Comparison of ENCODE assay signal across 20 cellular contexts in the genomic region with DNA sequence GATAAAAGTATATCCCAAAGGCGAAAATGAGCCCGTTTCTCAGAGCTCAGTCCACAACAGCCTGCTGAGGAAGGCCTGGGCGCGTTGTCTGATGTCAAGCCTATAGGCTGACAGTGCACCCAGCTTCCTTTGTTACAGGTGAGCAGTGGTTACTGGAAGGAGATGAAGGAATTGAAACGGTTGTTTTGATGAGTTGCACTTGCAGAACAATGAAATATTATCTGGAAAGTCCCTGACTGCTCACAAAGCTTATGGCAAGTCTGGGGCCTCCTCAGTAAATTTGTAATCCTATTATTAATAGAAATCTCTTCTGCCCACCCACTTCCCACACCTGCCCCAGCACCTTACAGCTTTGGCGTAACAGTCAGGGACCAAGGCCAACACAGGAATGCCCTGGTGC.
DNase-seq lines count a peak whose midpoint lies in the region; ATAC-seq and TF ChIP-seq lines count a peak whose summit lies in the region.
"Had no signal": no experiment of that assay in that cellular context is flagged by ENCODE, and none has a peak within 500 bp of the region (broad histone marks: within the 10 kb centered on the region; RNA-seq: fewer than 3 reads in every experiment).

No MANE protein-coding gene starts in this region.

- H3K36me3 ChIP-seq in mammary epithelial cell (ENCODE audit: insufficient read depth, low read length) = no peaks in the 10 kb centered on the region
- H3K36me3 ChIP-seq: BLaER1, MG63 had no signal

- in situ Hi-C loops in mammary epithelial cell (cut with MboI; ENCODE audit: low sequenced_read_pairs in 2 of 2) = no loop called here

- BruUV-seq in mammary epithelial cell (replicated peaks; lab: Mats Ljungman, UMichigan) (no TSS peak), MCF 10A (replicated peaks; lab: Mats Ljungman, UMichigan) (no TSS peak)

- dilution Hi-C loops in mammary epithelial cell (cut with HindIII; ENCODE audit: low sequenced_read_pairs) = no loop called here

- no peak overlapping the region for H3K27ac ChIP-seq in mammary epithelial cell (ENCODE audit: insufficient read depth, low read depth, low read length)
- H3K27ac ChIP-seq: BLaER1, RWPE1 had no signal

- no peak overlapping the region for H3K4me2 ChIP-seq in mammary epithelial cell (ENCODE audit: insufficient read depth, low read depth, low read length)
- H3K4me2 ChIP-seq: BLaER1 had no signal

- H3K4me3 Mint-ChIP-seq in MCF 10A (ENCODE audit: unreplicated experiment) (no peak overlapping the region), HFFc6 (no peak overlapping the region), type B pancreatic cell (no peak overlapping the region)
- no peak overlapping the region for H3K4me3 Mint-ChIP-seq in activated T-helper 17 cell treated with anti-CD3 and anti-CD28 coated beads, Interleukin-2, amount 50 U/mL, for 72 hours
- no peak overlapping the region for H3K4me3 Mint-ChIP-seq in naive thymus-derived CD8-positive, alpha-beta T cell
- H3K4me3 Mint-ChIP-seq: CD4-positive, CD25-positive, alpha-beta regulatory T cell; T-cell had no signal

- no peaks in the 10 kb centered on the region for H3K9me3 ChIP-seq in mammary epithelial cell (replicated peaks; ENCODE audit: insufficient read depth, low read length)
- H3K9me3 ChIP-seq: BLaER1 had no signal

- no peaks in the 10 kb centered on the region for H4K20me1 ChIP-seq in mammary epithelial cell (ENCODE audit: insufficient read depth, low read length)
- H4K20me1 ChIP-seq: BLaER1 had no signal

- H3K4me1 Mint-ChIP-seq in MCF 10A (ENCODE audit: insufficient read depth, unreplicated experiment) = peaks cover 19% of the 10 kb centered on the region
- peaks cover 32% of the 10 kb centered on the region for H3K4me1 Mint-ChIP-seq in HFFc6 (ENCODE audit: low read depth)
- no peaks in the 10 kb centered on the region for H3K4me1 Mint-ChIP-seq in activated T-helper 17 cell treated with anti-CD3 and anti-CD28 coated beads, Interleukin-2, amount 50 U/mL, for 72 hours
- no peaks in the 10 kb centered on the region for H3K4me1 Mint-ChIP-seq in naive thymus-derived CD8-positive, alpha-beta T cell
- peaks cover 11% of the 10 kb centered on the region for H3K4me1 Mint-ChIP-seq in type B pancreatic cell (ENCODE audit: unreplicated experiment)
- H3K4me1 Mint-ChIP-seq: CD4-positive, CD25-positive, alpha-beta regulatory T cell; T-cell had no signal

- DNase-seq in mammary epithelial cell (peak; percentile 50), MCF 10A (ENCODE audit: unreplicated experiment) (no peak), HFFc6 (no peak), type B pancreatic cell (ENCODE audit: extremely low spot score, unreplicated experiment) (no peak)
- DNase-seq in naive thymus-derived CD8-positive, alpha-beta T cell = no peak
- DNase-seq: CD4-positive, CD25-positive, alpha-beta regulatory T cell; DMS153; DND-41; H7; MG63; NCI-H2029; NCI-H446 treated with DMSO at 0.1 percent for 48 hours; NCI-H526; SHP77; T-cell had no signal

- no peaks in the 10 kb centered on the region for H3K79me2 ChIP-seq in mammary epithelial cell (ENCODE audit: insufficient read depth, low read length)

- H3K9me3 Mint-ChIP-seq in MCF 10A (ENCODE audit: unreplicated experiment) = no peaks in the 10 kb centered on the region
- H3K9me3 Mint-ChIP-seq in HFFc6 = no peaks in the 10 kb centered on the region
- no peaks in the 10 kb centered on the region for H3K9me3 Mint-ChIP-seq in activated T-helper 17 cell treated with anti-CD3 and anti-CD28 coated beads, Interleukin-2, amount 50 U/mL, for 72 hours
- peaks cover 0 to 2% (median 0%) of the 10 kb centered on the region in 9 donors for H3K9me3 Mint-ChIP-seq in naive thymus-derived CD8-positive, alpha-beta T cell
- no peaks in the 10 kb centered on the region for H3K9me3 Mint-ChIP-seq in type B pancreatic cell
- H3K9me3 Mint-ChIP-seq: CD4-positive, CD25-positive, alpha-beta regulatory T cell; T-cell had no signal

- POLR2A ChIA-PET in MCF 10A (lab: Yijun Ruan, JAX) = interaction anchor here (1.2 kb wide), 1 partner anchor 11 kb away, joined by 3 read pairs; no protein-coding TSS in a partner anchor
- POLR2A ChIA-PET in naive thymus-derived CD8-positive, alpha-beta T cell (lab: Charles Lee) = no interaction called here

- H3K36me3 Mint-ChIP-seq in MCF 10A (ENCODE audit: insufficient read depth, unreplicated experiment) (no peaks in the 10 kb centered on the region), HFFc6 (ENCODE audit: low read depth) (peaks cover 12% of the 10 kb centered on the region), type B pancreatic cell (no peaks in the 10 kb centered on the region)
- H3K36me3 Mint-ChIP-seq in activated T-helper 17 cell treated with anti-CD3 and anti-CD28 coated beads, Interleukin-2, amount 50 U/mL, for 72 hours (ENCODE audit: low read depth) = no peaks in the 10 kb centered on the region
- no peaks in the 10 kb centered on the region for H3K36me3 Mint-ChIP-seq in naive thymus-derived CD8-positive, alpha-beta T cell
- H3K36me3 Mint-ChIP-seq: CD4-positive, CD25-positive, alpha-beta regulatory T cell; T-cell had no signal

- H3K27ac Mint-ChIP-seq in MCF 10A (ENCODE audit: low read depth, unreplicated experiment) (no peak overlapping the region), HFFc6 (peak overlapping the region; percentile 32; the same call in 1 of the 2 replicates), type B pancreatic cell (no peak overlapping the region)
- H3K27ac Mint-ChIP-seq in activated T-helper 17 cell treated with anti-CD3 and anti-CD28 coated beads, Interleukin-2, amount 50 U/mL, for 72 hours = no peak overlapping the region
- H3K27ac Mint-ChIP-seq in naive thymus-derived CD8-positive, alpha-beta T cell = no peak overlapping the region
- H3K27ac Mint-ChIP-seq: T-cell had no signal

- 46% methylated on average over 6 of the region's 6 CpGs for WGBS in mammary epithelial cell (ENCODE audit: low coverage, missing lambda C conversion rate)

- H3K9ac ChIP-seq in mammary epithelial cell (ENCODE audit: insufficient read depth, low read length) = no peak overlapping the region
- H3K9ac ChIP-seq: BLaER1 had no signal

- ATAC-seq in activated T-helper 17 cell treated with anti-CD3 and anti-CD28 coated beads, Interleukin-2, amount 50 U/mL, for 72 hours (replicated peaks) = peak; percentile 11
- ATAC-seq in HG02571 (IDR thresholded peaks at IDR 0.05; ENCODE audit: unreplicated experiment) = no peak
- ATAC-seq in GM19324 (IDR thresholded peaks at IDR 0.05; ENCODE audit: low FRiP score, unreplicated experiment) = no peak
- ATAC-seq in naive thymus-derived CD8-positive, alpha-beta T cell = no peak
- ATAC-seq: T-cell had no signal

- intact Hi-C loops in mammary epithelial cell (cut with micrococcal nuclease) = no loop called here
- intact Hi-C loops in MCF 10A (cut with micrococcal nuclease) = no loop called here

- no peaks in the 10 kb centered on the region for H3K27me3 Mint-ChIP-seq in MCF 10A (ENCODE audit: insufficient read depth, unreplicated experiment)
- no peaks in the 10 kb centered on the region; the same call in 1 of the 2 replicates for H3K27me3 Mint-ChIP-seq in HFFc6 (ENCODE audit: insufficient read depth)
- peaks cover 6% of the 10 kb centered on the region for H3K27me3 Mint-ChIP-seq in activated T-helper 17 cell treated with anti-CD3 and anti-CD28 coated beads, Interleukin-2, amount 50 U/mL, for 72 hours
- peaks cover 0 to 13% (median 4%) of the 10 kb centered on the region in 5 donors for H3K27me3 Mint-ChIP-seq in naive thymus-derived CD8-positive, alpha-beta T cell
- H3K27me3 Mint-ChIP-seq in type B pancreatic cell = no peaks in the 10 kb centered on the region

- H3K27me3 ChIP-seq in mammary epithelial cell (ENCODE audit: insufficient read depth, low read length) = no peaks in the 10 kb centered on the region
- H3K27me3 ChIP-seq: BLaER1 had no signal

- peak overlapping the region; percentile 73 for H2AFZ ChIP-seq in mammary epithelial cell (ENCODE audit: low read depth, low read length)

- CTCF ChIA-PET in mammary epithelial cell (lab: Charles Lee; ENCODE audit: low non-redundant PET) (no interaction called here), MCF 10A (lab: Yijun Ruan, JAX) (interaction anchor here (0.5 kb wide), 1 partner anchor 178 kb away, joined by 3 read pairs; no protein-coding TSS in a partner anchor)

- peaks cover 32% of the 10 kb centered on the region for H3K4me1 ChIP-seq in mammary epithelial cell (ENCODE audit: insufficient read depth, low read length)
- H3K4me1 ChIP-seq: BLaER1 had no signal

- TF ChIP-seq CTCF in mammary epithelial cell (conservative IDR thresholded peaks at IDR 0.05 in 1 of 2, IDR thresholded peaks at IDR 0.05 in 1 of 2; ENCODE audit: extremely low read depth in 1 of 2, insufficient read depth in 1 of 2, low read depth in 1 of 2, low read length in 2 of 2) (no peak), MCF 10A (IDR thresholded peaks at IDR 0.05; ENCODE audit: unreplicated experiment) (no peak), HFFc6 (IDR thresholded peaks at IDR 0.05) (no peak), type B pancreatic cell (conservative IDR thresholded peaks at IDR 0.05) (no peak)

- no peak overlapping the region for H3K4me3 ChIP-seq in mammary epithelial cell (replicated peaks in 1 of 3; ENCODE audit: insufficient read depth in 1 of 3, low read depth in 2 of 3, low read length in 3 of 3)
- H3K4me3 ChIP-seq: BLaER1, MG63 had no signal
